28 cellular contexts compared by ENCODE assay signal in the genomic region with DNA sequence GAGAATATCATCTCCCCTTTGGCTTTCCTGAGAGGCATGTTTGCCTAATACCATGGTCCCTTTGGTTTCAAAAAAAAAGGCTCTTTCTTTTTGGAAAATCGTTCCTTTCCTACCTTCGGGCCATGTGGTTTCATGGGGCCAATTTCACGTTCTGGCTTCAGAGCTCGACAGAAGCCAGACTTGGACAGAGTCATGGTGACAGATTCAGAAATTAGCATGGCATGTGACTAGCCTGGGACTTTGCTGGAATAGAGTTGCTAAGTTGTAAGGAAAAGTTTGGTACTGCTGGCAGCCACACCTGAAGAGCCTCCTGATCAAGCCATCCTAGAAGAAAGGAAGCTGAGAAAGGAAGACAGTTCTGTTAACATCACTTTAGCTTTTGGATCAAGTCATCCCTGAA. TPM values are rescaled to one million over a fixed set of nuclear protein-coding genes. Genes with fewer than 3 reads are reported as not detected.
DNase-seq lines count a peak whose midpoint lies in the region; ATAC-seq and TF ChIP-seq lines count a peak whose summit lies in the region.
"Had no signal": no experiment of that assay in that cellular context is flagged by ENCODE, and none has a peak within 500 bp of the region (broad histone marks: within the 10 kb centered on the region; RNA-seq: fewer than 3 reads in every experiment).

No MANE protein-coding gene starts in this region.

- DNase-seq in left ventricle myocardium superior, result no peak
- no peak for DNase-seq in Right ventricle myocardium inferior (ENCODE audit: missing footprints)
- DNase-seq in WTC11 (ENCODE audit: low spot score), result no peak
- no peak for DNase-seq in dorsolateral prefrontal cortex
- peak; percentile 16 for DNase-seq in medulla oblongata (ENCODE audit: extremely low spot score)
- no peak for DNase-seq in thyroid gland
- DNase-seq in sciatic nerve (ENCODE audit: low spot score), result no peak
- no peak for DNase-seq in ovary
- DNase-seq: 8988T; ACHN; BE2C; C1 segment of cervical spinal cord; CD4-positive, alpha-beta memory T cell; CD4-positive, CD25-positive, alpha-beta regulatory T cell; CD8-positive, alpha-beta memory T cell; COR-L47; DMS 273 treated with DMSO at 0.1 percent for 48 hours; DMS153; DMS53; DMS79; DND-41; EL; GDM1 had no signal

- TF ChIP-seq POLR2A in thyroid gland (IDR thresholded peaks at IDR 0.05), result no peak
- TF ChIP-seq POLR2A in ovary (IDR thresholded peaks at IDR 0.05), result no peak

- 0 out of 2 replicates have a peak overlapping the region, but pooled peaks have one; percentile 26 for H3K27ac Mint-ChIP-seq in WTC11

- peaks cover 10% of the 10 kb centered on the region for H3K4me1 Mint-ChIP-seq in WTC11
- H3K4me1 Mint-ChIP-seq: CD14-positive monocyte; CD4-positive, alpha-beta memory T cell; CD8-positive, alpha-beta memory T cell had no signal

- no peaks in the 10 kb centered on the region for H3K36me3 Mint-ChIP-seq in WTC11

- H3K36me3 ChIP-seq in thyroid gland, result no peaks in the 10 kb centered on the region
- H3K36me3 ChIP-seq in ovary, result no peaks in the 10 kb centered on the region
- H3K36me3 ChIP-seq: BE2C had no signal

- intact Hi-C loops in left ventricle myocardium superior (cut with micrococcal nuclease), result loop anchor here (10.0 kb wide), 1 partner anchor 95 kb away; no protein-coding TSS in a partner anchor
- intact Hi-C loops in Right ventricle myocardium inferior (cut with DNase I), result no loop called here
- intact Hi-C loops in dorsolateral prefrontal cortex (cut with DNase I), result loop anchor here in 1 of 2 donors (5.0 to 10.0 kb wide), 2 partner anchors 83 to 95 kb away; a partner anchor contains a TSS
- intact Hi-C loops in thyroid gland (cut with DNase I), result loop anchor here (10.0 kb wide), 1 partner anchor 95 kb away; no protein-coding TSS in a partner anchor
- intact Hi-C loops in sciatic nerve (cut with DNase I), result no loop called here
- intact Hi-C loops in ovary (cut with DNase I), result no loop called here

- no peaks in the 10 kb centered on the region; the same call in 1 of the 2 replicates for H3K27me3 Mint-ChIP-seq in WTC11 (ENCODE audit: low read depth)

- ATAC-seq in left ventricle myocardium superior (peak; percentile 57), Right ventricle myocardium inferior (no peak), WTC11 (no peak), sciatic nerve (no peak)
- ATAC-seq: GM12878 had no signal

- no peaks in the 10 kb centered on the region for H3K9me3 Mint-ChIP-seq in WTC11
- H3K9me3 Mint-ChIP-seq: CD4-positive, alpha-beta memory T cell; CD4-positive, CD25-positive, alpha-beta regulatory T cell; CD8-positive, alpha-beta memory T cell had no signal

- TF ChIP-seq CTCF in WTC11 (IDR thresholded peaks at IDR 0.05) (no peak), dorsolateral prefrontal cortex (IDR thresholded peaks at IDR 0.05 in 54 of 56, conservative IDR thresholded peaks at IDR 0.05 in 2 of 56; ENCODE audit: low read depth in 1 of 56, partially characterized antibody in 56 of 56) (no peak), thyroid gland (IDR thresholded peaks at IDR 0.05) (no peak), ovary (IDR thresholded peaks at IDR 0.05) (no peak)

- H3K9me3 ChIP-seq in thyroid gland, result no peaks in the 10 kb centered on the region
- no peaks in the 10 kb centered on the region for H3K9me3 ChIP-seq in ovary
- H3K9me3 ChIP-seq: BE2C, BLaER1 had no signal

- H3K27me3 ChIP-seq in dorsolateral prefrontal cortex (no peaks in the 10 kb centered on the region), thyroid gland (no peaks in the 10 kb centered on the region), ovary (no peaks in the 10 kb centered on the region)
- H3K27me3 ChIP-seq: BE2C, BLaER1 had no signal

- CTCF ChIA-PET in WTC11 (lab: Charles Lee), result interaction anchor here (0.7 to 3.7 kb wide), 10 partner anchors 9 to 99 kb away, joined by 3 to 42 read pairs (median 4); no protein-coding TSS in a partner anchor

- H3K27ac ChIP-seq in dorsolateral prefrontal cortex (peak overlapping the region in 41 of 59 donors; percentile 2 to 83 (median 62)), thyroid gland (no peak overlapping the region), ovary (no peak overlapping the region)
- H3K27ac ChIP-seq: BLaER1 had no signal

- no peak overlapping the region for H3K4me3 ChIP-seq in dorsolateral prefrontal cortex
- H3K4me3 ChIP-seq in thyroid gland (replicated peaks in 1 of 3), result no peak overlapping the region
- H3K4me3 ChIP-seq in ovary, result no peak overlapping the region
- H3K4me3 ChIP-seq: BLaER1, GM12878 had no signal

- POLR2A ChIA-PET in WTC11 (lab: Charles Lee), result no interaction called here

- H3K4me3 Mint-ChIP-seq in WTC11, result no peak overlapping the region
- H3K4me3 Mint-ChIP-seq: CD14-positive monocyte; CD4-positive, alpha-beta memory T cell; CD4-positive, CD25-positive, alpha-beta regulatory T cell; CD8-positive, alpha-beta memory T cell had no signal

- H3K4me1 ChIP-seq in thyroid gland, result peaks cover 22 to 27% of the 10 kb centered on the region in 2 donors
- H3K4me1 ChIP-seq in ovary (ENCODE audit: insufficient read depth), result peaks cover 2% of the 10 kb centered on the region
- H3K4me1 ChIP-seq: BE2C, BLaER1 had no signal

- no peak for TF ChIP-seq EP300 in ovary (IDR thresholded peaks at IDR 0.05)

- WGBS in thyroid gland, 2 donors, result 82 to 91% methylated on average over 4 of the region's 4 CpGs
- 84 to 87% (median 84%) methylated on average over 4 of the region's 4 CpGs for WGBS in ovary, 3 donors

TF ChIP-seq in WTC11, 78 proteins besides CTCF, POLR2A, EP300 and RAD21 (continues in another document):
- TF ChIP-seq TP53 (CRISPR knock-in tag; IDR thresholded peaks at IDR 0.05) (no peak), NR3C1 (CRISPR knock-in tag; conservative IDR thresholded peaks at IDR 0.05; ENCODE audit: low read depth) (no peak), TCF7 (CRISPR knock-in tag; IDR thresholded peaks at IDR 0.05; ENCODE audit: low read depth) (no peak), FOXJ3 (CRISPR knock-in tag; IDR thresholded peaks at IDR 0.05; ENCODE audit: borderline replicate concordance) (no peak), MYBL2 (CRISPR knock-in tag; IDR thresholded peaks at IDR 0.05) (no peak)
- TF ChIP-seq, protein P1, sequence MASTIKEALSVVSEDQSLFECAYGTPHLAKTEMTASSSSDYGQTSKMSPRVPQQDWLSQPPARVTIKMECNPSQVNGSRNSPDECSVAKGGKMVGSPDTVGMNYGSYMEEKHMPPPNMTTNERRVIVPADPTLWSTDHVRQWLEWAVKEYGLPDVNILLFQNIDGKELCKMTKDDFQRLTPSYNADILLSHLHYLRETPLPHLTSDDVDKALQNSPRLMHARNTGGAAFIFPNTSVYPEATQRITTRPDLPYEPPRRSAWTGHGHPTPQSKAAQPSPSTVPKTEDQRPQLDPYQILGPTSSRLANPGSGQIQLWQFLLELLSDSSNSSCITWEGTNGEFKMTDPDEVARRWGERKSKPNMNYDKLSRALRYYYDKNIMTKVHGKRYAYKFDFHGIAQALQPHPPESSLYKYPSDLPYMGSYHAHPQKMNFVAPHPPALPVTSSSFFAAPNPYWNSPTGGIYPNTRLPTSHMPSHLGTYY (CRISPR knock-in tag; IDR thresholded peaks at IDR 0.05), result no peak
- TF ChIP-seq, protein P2, sequence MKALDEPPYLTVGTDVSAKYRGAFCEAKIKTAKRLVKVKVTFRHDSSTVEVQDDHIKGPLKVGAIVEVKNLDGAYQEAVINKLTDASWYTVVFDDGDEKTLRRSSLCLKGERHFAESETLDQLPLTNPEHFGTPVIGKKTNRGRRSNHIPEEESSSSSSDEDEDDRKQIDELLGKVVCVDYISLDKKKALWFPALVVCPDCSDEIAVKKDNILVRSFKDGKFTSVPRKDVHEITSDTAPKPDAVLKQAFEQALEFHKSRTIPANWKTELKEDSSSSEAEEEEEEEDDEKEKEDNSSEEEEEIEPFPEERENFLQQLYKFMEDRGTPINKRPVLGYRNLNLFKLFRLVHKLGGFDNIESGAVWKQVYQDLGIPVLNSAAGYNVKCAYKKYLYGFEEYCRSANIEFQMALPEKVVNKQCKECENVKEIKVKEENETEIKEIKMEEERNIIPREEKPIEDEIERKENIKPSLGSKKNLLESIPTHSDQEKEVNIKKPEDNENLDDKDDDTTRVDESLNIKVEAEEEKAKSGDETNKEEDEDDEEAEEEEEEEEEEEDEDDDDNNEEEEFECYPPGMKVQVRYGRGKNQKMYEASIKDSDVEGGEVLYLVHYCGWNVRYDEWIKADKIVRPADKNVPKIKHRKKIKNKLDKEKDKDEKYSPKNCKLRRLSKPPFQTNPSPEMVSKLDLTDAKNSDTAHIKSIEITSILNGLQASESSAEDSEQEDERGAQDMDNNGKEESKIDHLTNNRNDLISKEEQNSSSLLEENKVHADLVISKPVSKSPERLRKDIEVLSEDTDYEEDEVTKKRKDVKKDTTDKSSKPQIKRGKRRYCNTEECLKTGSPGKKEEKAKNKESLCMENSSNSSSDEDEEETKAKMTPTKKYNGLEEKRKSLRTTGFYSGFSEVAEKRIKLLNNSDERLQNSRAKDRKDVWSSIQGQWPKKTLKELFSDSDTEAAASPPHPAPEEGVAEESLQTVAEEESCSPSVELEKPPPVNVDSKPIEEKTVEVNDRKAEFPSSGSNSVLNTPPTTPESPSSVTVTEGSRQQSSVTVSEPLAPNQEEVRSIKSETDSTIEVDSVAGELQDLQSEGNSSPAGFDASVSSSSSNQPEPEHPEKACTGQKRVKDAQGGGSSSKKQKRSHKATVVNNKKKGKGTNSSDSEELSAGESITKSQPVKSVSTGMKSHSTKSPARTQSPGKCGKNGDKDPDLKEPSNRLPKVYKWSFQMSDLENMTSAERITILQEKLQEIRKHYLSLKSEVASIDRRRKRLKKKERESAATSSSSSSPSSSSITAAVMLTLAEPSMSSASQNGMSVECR (CRISPR knock-in tag; IDR thresholded peaks at IDR 0.05; ENCODE audit: borderline replicate concordance), result no peak

RNA-seq across cellular contexts. Expression of a gene that starts 2.4 kb away (rescaled TPM):
- 0.52 TPM for total RNA-seq in left ventricle myocardium superior
- 0.81 TPM for total RNA-seq in Right ventricle myocardium inferior
- 0.11 TPM in 1 of 3 replicates, not detected in the others for total RNA-seq in WTC11 (2021)
- 10 to 100 TPM in 109 of 120 experiments, 1 to 10 TPM in 11; 4.7 to 39.2 (median 18.5) TPM for total RNA-seq in dorsolateral prefrontal cortex
- total RNA-seq in thyroid gland, result under 1 TPM in 1 of 4 donors, not detected in 3; 0.56 TPM
- 0.71 TPM for total RNA-seq in sciatic nerve
- 10 to 100 TPM in 1 of 7 donors, 1 to 10 TPM in 4, under 1 TPM in 2; 0.33 to 46.2 (median 2.7) TPM for total RNA-seq in ovary
- under 1 TPM; 0.15 TPM for polyA plus RNA-seq in ovary
- total RNA-seq: Daoy, GM12878 had no signal
- polyA plus RNA-seq: AG04450; CD14-positive monocyte; CD4-positive, alpha-beta memory T cell; CD4-positive, CD25-positive, alpha-beta regulatory T cell; CD8-positive, alpha-beta memory T cell had no signal

Comparison
In these comparisons a context has a peak if more than half of its experiments do, and no peak if none do; other contexts are left out.
1. intact Hi-C loops: an anchor here in left ventricle myocardium superior (10.0 kb wide) and thyroid gland (10.0 kb wide); none called in Right ventricle myocardium inferior, sciatic nerve and ovary.
2. H3K27ac ChIP-seq: peak in dorsolateral prefrontal cortex (41 of 59); none in thyroid gland (0 of 3) and ovary (0 of 2).